Comparison of ENCODE assay signal across 8 cellular contexts in genomic region chr2:39228413-39229209, GRCh38. TPM values are rescaled to one million over a fixed set of nuclear protein-coding genes. Genes with fewer than 3 reads are reported as not detected.
DNase-seq lines count a peak whose midpoint lies in the region; ATAC-seq lines count a peak whose summit lies in the region.

No MANE protein-coding gene starts in this region.

- peak; percentile 31 for ATAC-seq in GM21515 (IDR thresholded peaks at IDR 0.05; ENCODE audit: unreplicated experiment)
- ATAC-seq in HG03521 (IDR thresholded peaks at IDR 0.05; ENCODE audit: unreplicated experiment) = no peak

- DNase-seq in SHP77 treated with DMSO at 0.1 percent for 48 hours (lab: John Stamatoyannopoulos, UW) (peak; percentile 56), foreskin melanocyte (peak; percentile 19), skeletal muscle cell (ENCODE audit: low read depth) (no peak), midbrain (lab: John Stamatoyannopoulos, UW) (no peak), H4 (ENCODE audit: low spot score) (no peak)

- H3K4me1 ChIP-seq in ACC112 (ENCODE audit: control insufficient read depth, insufficient read depth, low read length, unreplicated experiment) = peaks cover 11% of the 10 kb centered on the region

- no peaks in the 10 kb centered on the region for H3K27me3 ChIP-seq in ACC112 (ENCODE audit: insufficient read depth, low read length)

- no peaks in the 10 kb centered on the region for H3K36me3 ChIP-seq in ACC112 (ENCODE audit: insufficient read depth, low read length)

- no peak overlapping the region for H3K27ac ChIP-seq in ACC112 (ENCODE audit: low read depth, low read length)

- H3K79me2 ChIP-seq in ACC112 (ENCODE audit: control insufficient read depth, insufficient read depth, low read length, unreplicated experiment) = no peaks in the 10 kb centered on the region

- peak overlapping the region; percentile 64 for H3K4me3 ChIP-seq in ACC112 (ENCODE audit: low read depth, low read length)
- peak overlapping the region; percentile 25 for H3K4me3 ChIP-seq in skeletal muscle cell (ENCODE audit: low read depth, low read length)

- peak overlapping the region; percentile 77 for H2AFZ ChIP-seq in ACC112 (ENCODE audit: low read length, unreplicated experiment)

RNA-seq across cellular contexts. Expression of gene CDKL4, which starts 15.2 kb away (rescaled TPM):
- total RNA-seq in H4 (2014; rRNA removed; shearing (Covaris generic)) = not detected in 2 replicates

Comparison
In these comparisons a context has a peak if more than half of its experiments do, and no peak if none do; other contexts are left out.
1. DNase-seq: peak in SHP77 treated with DMSO at 0.1 percent for 48 hours (single experiment) and foreskin melanocyte (single experiment); none in skeletal muscle cell (single experiment), midbrain (single experiment) and H4 (single experiment).